In genomic region chr11:44134625-44135024, GRCh38 we compare ENCODE assay signal across 9 cellular contexts.
"Had no signal": no experiment of that assay in that cellular context is flagged by ENCODE, and none has a peak within 500 bp of the region (broad histone marks: within the 10 kb centered on the region; RNA-seq: fewer than 3 reads in every experiment).

No MANE protein-coding gene starts in this region.

- H2AFZ ChIP-seq: GM23338 had no signal

- H3K27me3 Mint-ChIP-seq: IgD-negative memory B cell had no signal

- H3K4me2 ChIP-seq: GM23338 had no signal

- H3K27ac ChIP-seq: HL-60 had no signal

- H3K4me3 ChIP-seq: GM23338 had no signal

- FAIRE-seq: H1 had no signal

- H3K4me3 Mint-ChIP-seq: GM23338, H9, HFFc6, IgD-negative memory B cell had no signal

- DNase-seq: H9, HCEC 1CT, HFFc6, Kasumi-1, KG1 had no signal

- ATAC-seq: GM23338 had no signal

- H3K27ac Mint-ChIP-seq: GM23338, H9, HFFc6, IgD-negative memory B cell had no signal

- H3K4me1 Mint-ChIP-seq: IgD-negative memory B cell had no signal
